Comparison of ENCODE assay signal across 8 cellular contexts in the genomic region with DNA sequence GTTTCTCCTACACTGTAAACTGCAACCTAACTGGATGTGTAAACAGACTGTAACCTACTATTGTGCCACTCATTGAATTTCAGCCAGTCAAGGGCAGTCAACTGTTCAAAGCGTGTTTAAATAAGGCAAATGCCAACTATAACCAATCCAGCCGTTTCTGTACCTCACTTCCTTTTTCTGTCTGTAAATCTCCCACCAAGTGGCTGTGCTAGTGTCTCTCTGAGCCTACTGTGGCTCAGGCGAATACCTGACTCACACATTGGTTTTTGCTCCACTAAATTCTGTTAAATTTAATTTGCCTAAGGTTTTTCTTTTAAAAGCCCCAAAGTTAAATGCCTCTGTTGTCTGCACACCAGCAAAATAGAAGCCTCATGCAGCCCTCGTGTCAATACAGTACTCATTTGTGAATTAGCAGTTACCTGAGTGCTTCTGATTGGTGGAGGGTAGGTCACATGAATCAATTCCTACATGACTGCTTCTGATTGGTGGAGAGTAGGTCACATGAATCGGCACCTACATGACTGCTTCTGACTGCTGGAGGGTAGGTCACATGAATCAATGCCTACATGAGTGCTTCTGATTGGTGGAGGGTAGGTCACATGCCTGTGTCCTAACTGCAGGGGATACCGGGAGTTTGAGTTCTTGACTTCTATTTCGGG. TPM values are rescaled to one million over a fixed set of nuclear protein-coding genes. Genes with fewer than 3 reads are reported as not detected.
A peak's percentile ranks its signal among the peaks of the same experiment; 100 is the strongest.
DNase-seq lines count a peak whose midpoint lies in the region; ATAC-seq, FAIRE-seq and TF ChIP-seq lines count a peak whose summit lies in the region.

No MANE protein-coding gene starts in this region.

- H3K9me2 ChIP-seq in PC-3 (replicated peaks; ENCODE audit: low read length) = no peaks in the 10 kb centered on the region

- no TSS peak for BruUV-seq in PC-3 (replicated peaks; lab: Mats Ljungman, UMichigan)

- POLR2A ChIA-PET in PC-3 (lab: Charles Lee; ENCODE audit: unreplicated experiment) = no interaction called here

- H3K27ac ChIP-seq in BLaER1 (peak overlapping the region; percentile 32; the same call in 1 of the 2 replicates), PC-3 (ENCODE audit: low read length) (no peak overlapping the region)

- CTCF ChIA-PET in PC-3 (lab: Charles Lee) = no interaction called here

- H3K27me3 ChIP-seq in BLaER1 (no peaks in the 10 kb centered on the region), PC-3 (ENCODE audit: low read length) (no peaks in the 10 kb centered on the region)

- peak overlapping the region; percentile 48 for H3K4me2 ChIP-seq in BLaER1
- no peak overlapping the region for H3K4me2 ChIP-seq in PC-3 (ENCODE audit: low read length)

- ATAC-seq in PC-3 (no peak), GM19395 (IDR thresholded peaks at IDR 0.05; ENCODE audit: unreplicated experiment) (no peak)

- intact Hi-C loops in PC-3 (cut with micrococcal nuclease) = no loop called here

- H3K9me3 ChIP-seq in BLaER1 (peaks cover 5% of the 10 kb centered on the region; the same call in 1 of the 2 replicates), PC-3 (ENCODE audit: low read length) (no peaks in the 10 kb centered on the region)

- DNase-seq in GM18507 (ENCODE audit: extremely low spot score, insufficient read length, low read depth) (no peak), PC-3 (no peak), fibroblast of pulmonary artery (ENCODE audit: low read depth) (peak; percentile 9), GM10266 (ENCODE audit: extremely low spot score) (no peak), GOT3 (lab: John Stamatoyannopoulos, UW) (no peak), HuH-7 (ENCODE audit: low spot score) (no peak)

- peak overlapping the region; percentile 42 for H2AFZ ChIP-seq in PC-3 (ENCODE audit: low read length)

- no peaks in the 10 kb centered on the region for H3F3A ChIP-seq in PC-3 (ENCODE audit: low read length, unreplicated experiment)

- TF ChIP-seq CTCF in PC-3 (conservative IDR thresholded peaks at IDR 0.05; ENCODE audit: low read depth, low read length) (no peak), fibroblast of pulmonary artery (IDR thresholded peaks at IDR 0.05; ENCODE audit: low read length, missing control alignments) (no peak), GM10266 (IDR thresholded peaks at IDR 0.05; ENCODE audit: control insufficient read depth, insufficient read depth, low read depth, missing control alignments) (no peak)

- no peaks in the 10 kb centered on the region for H3K79me2 ChIP-seq in PC-3 (ENCODE audit: low read length)

- H3K9ac ChIP-seq in BLaER1 = no peak overlapping the region
- H3K9ac ChIP-seq in PC-3 (ENCODE audit: low read length) = no peak overlapping the region

- H3K4me3 ChIP-seq in BLaER1 (no peak overlapping the region), PC-3 (ENCODE audit: low read length) (no peak overlapping the region), fibroblast of pulmonary artery (replicated peaks; ENCODE audit: low read depth, low read length) (no peak overlapping the region)

- peak; percentile 70 for FAIRE-seq in GM18507 (lab: Jason Lieb, UNC)

- H3K36me3 ChIP-seq in BLaER1 = no peaks in the 10 kb centered on the region
- H3K36me3 ChIP-seq in PC-3 (ENCODE audit: low read depth, low read length) = no peaks in the 10 kb centered on the region

- H4K20me1 ChIP-seq in BLaER1 = no peaks in the 10 kb centered on the region
- H4K20me1 ChIP-seq in PC-3 (ENCODE audit: low read length) = no peaks in the 10 kb centered on the region

- peaks cover 45% of the 10 kb centered on the region for H3K4me1 ChIP-seq in BLaER1
- H3K4me1 ChIP-seq in PC-3 (ENCODE audit: insufficient read depth, low read length) = no peaks in the 10 kb centered on the region

RNA-seq across cellular contexts. Expression of a gene that starts 31.1 kb away (rescaled TPM):
- 0.12 TPM in 1 of 2 replicates, not detected in the other for total RNA-seq in PC-3 (2014; rRNA removed)

RNA-seq across cellular contexts. Expression of a gene that starts 51.2 kb away (rescaled TPM):
- total RNA-seq in PC-3 (2014; rRNA removed) = 57.9 and 64.7 TPM in 2 replicates
